20 cellular contexts compared by ENCODE assay signal in the genomic region with DNA sequence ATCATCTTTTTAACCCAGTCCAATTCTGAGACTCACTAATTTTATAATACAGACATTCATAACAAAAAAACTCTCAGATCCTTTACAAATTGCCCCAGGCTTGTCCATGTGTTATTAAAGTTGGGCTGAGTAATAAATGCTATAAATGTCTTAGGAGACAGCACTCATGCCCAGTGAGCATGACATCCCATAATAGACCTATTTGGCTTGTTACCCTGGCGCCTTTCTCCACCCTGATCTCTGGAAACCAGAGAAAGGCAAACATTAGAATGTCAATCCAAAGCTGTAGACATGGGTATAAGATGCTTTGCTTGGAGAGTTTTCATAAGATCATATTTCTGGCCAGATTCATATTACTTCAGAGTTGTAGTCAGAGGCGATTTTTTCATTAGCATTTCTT.
DNase-seq lines count a peak whose midpoint lies in the region; ATAC-seq and TF ChIP-seq lines count a peak whose summit lies in the region.
"Had no signal": no experiment of that assay in that cellular context is flagged by ENCODE, and none has a peak within 500 bp of the region (broad histone marks: within the 10 kb centered on the region; RNA-seq: fewer than 3 reads in every experiment).

No MANE protein-coding gene starts in this region.

- H4K5ac ChIP-seq in H9 (ENCODE audit: insufficient read length, low read depth, low read length), result no peak overlapping the region

- H3K27me3 ChIP-seq in right cardiac atrium (ENCODE audit: control insufficient read depth, insufficient read depth), result no peaks in the 10 kb centered on the region
- H3K27me3 ChIP-seq in H9 (ENCODE audit: insufficient read depth, low read length), result no peaks in the 10 kb centered on the region
- H3K27me3 ChIP-seq: neural progenitor cell, SJSA1, uterus had no signal

- no peaks in the 10 kb centered on the region for H4K20me1 ChIP-seq in H9 (ENCODE audit: control insufficient read depth, insufficient read depth, insufficient read length)

- H3K36me3 Mint-ChIP-seq in H9 (ENCODE audit: insufficient read depth in 1 of 3, low read depth in 3 of 3), result no peaks in the 10 kb centered on the region
- H3K36me3 Mint-ChIP-seq: neural progenitor cell had no signal

- H3K4me3 ChIP-seq in right cardiac atrium (ENCODE audit: low read length), result no peak overlapping the region
- H3K4me3 ChIP-seq: neural progenitor cell, SJSA1, spleen, uterus had no signal

- no peak overlapping the region for H3K56ac ChIP-seq in H9 (ENCODE audit: insufficient read length, low read depth, low read length)

- H3K4me3 Mint-ChIP-seq in H9, result no peak overlapping the region
- H3K4me3 Mint-ChIP-seq: CD4-positive, alpha-beta T cell; endodermal cell; neural progenitor cell had no signal

- no peaks in the 10 kb centered on the region for H3K23me2 ChIP-seq in H9 (ENCODE audit: insufficient read length, low read depth, low read length, poor library complexity, severe bottlenecking)

- H3K9me3 ChIP-seq in right cardiac atrium (ENCODE audit: control insufficient read depth, low read length), result no peaks in the 10 kb centered on the region
- no peaks in the 10 kb centered on the region for H3K9me3 ChIP-seq in H9 (ENCODE audit: control insufficient read depth, low read depth, low read length)
- H3K9me3 ChIP-seq: SJSA1, spleen, uterus had no signal

- intact Hi-C loops in right cardiac atrium (cut with DNase I) (no loop called here), cardiac septum (cut with DNase I) (loop anchor here (10.0 kb wide), 1 partner anchor 129 kb away; no protein-coding TSS in a partner anchor)

- TF ChIP-seq CTCF in H9 (conservative IDR thresholded peaks at IDR 0.05), result no peak

- H3K79me2 ChIP-seq in H9 (ENCODE audit: insufficient read depth, low read length), result no peaks in the 10 kb centered on the region

- H2BK120ac ChIP-seq in H9 (ENCODE audit: low read depth, low read length, poor library complexity, severe bottlenecking), result no peak overlapping the region

- H2AFZ ChIP-seq in H9 (ENCODE audit: low read length), result no peak overlapping the region
- H2AFZ ChIP-seq: neural progenitor cell had no signal

- no peaks in the 10 kb centered on the region for H3K4me1 Mint-ChIP-seq in H9
- H3K4me1 Mint-ChIP-seq: endodermal cell had no signal

- H3K27ac ChIP-seq in right cardiac atrium (ENCODE audit: low read length), result no peak overlapping the region
- H3K27ac ChIP-seq in H9 (ENCODE audit: insufficient read length, low read depth, low read length), result no peak overlapping the region
- H3K27ac ChIP-seq: neural progenitor cell, SJSA1, spleen, uterus, WERI-Rb-1 had no signal

- no peak overlapping the region for H4K8ac ChIP-seq in H9 (replicated peaks; ENCODE audit: insufficient read length, low read depth, low read length)

- no peak overlapping the region for H3T11ph ChIP-seq in H9 (ENCODE audit: low read length)

- no peaks in the 10 kb centered on the region for H3K27me3 Mint-ChIP-seq in H9 (ENCODE audit: low read depth)

- H3K27ac Mint-ChIP-seq in H9, result no peak overlapping the region
- H3K27ac Mint-ChIP-seq: CD4-positive, alpha-beta T cell; endodermal cell; neural progenitor cell had no signal

- H2AK5ac ChIP-seq in H9 (ENCODE audit: insufficient read length, low read length), result no peak overlapping the region

- H3K79me1 ChIP-seq in H9 (ENCODE audit: insufficient read depth, low read depth, low read length, poor library complexity, severe bottlenecking), result no peaks in the 10 kb centered on the region

- no peak overlapping the region for H3K9ac ChIP-seq in H9 (ENCODE audit: extremely low read depth, insufficient read length, low read length)
- H3K9ac ChIP-seq: neural progenitor cell had no signal

- peak; percentile 60 to 81 for ATAC-seq in right cardiac atrium
- no peak for ATAC-seq in HG02884 (IDR thresholded peaks at IDR 0.05; ENCODE audit: unreplicated experiment)
- ATAC-seq in HG02852 (IDR thresholded peaks at IDR 0.05; ENCODE audit: unreplicated experiment), result no peak
- ATAC-seq: left lobe of liver had no signal

- H3K4me1 ChIP-seq in right cardiac atrium (ENCODE audit: control insufficient read depth, insufficient read depth, low read length), result no peaks in the 10 kb centered on the region
- peaks cover 2% of the 10 kb centered on the region; the same call in 1 of the 2 replicates for H3K4me1 ChIP-seq in H9 (ENCODE audit: insufficient read depth, low read length)
- H3K4me1 ChIP-seq: neural progenitor cell, SJSA1, uterus had no signal

- no peaks in the 10 kb centered on the region for H3K9me3 Mint-ChIP-seq in H9
- H3K9me3 Mint-ChIP-seq: CD4-positive, alpha-beta T cell; endodermal cell had no signal

- DNase-seq in right cardiac atrium (peak in 1 of 3 donors; percentile 45), cardiac septum (ENCODE audit: low spot score) (no peak), amniotic stem cell (lab: John Stamatoyannopoulos, UW) (peak; percentile 46), foreskin melanocyte (peak; percentile 67), H9 (no peak), activated gamma-delta T cell treated with Interleukin-2 at 50 U/mL for 16 hours (no peak)
- DNase-seq: activated CD4-positive, alpha-beta T cell treated with anti-CD3 and anti-CD28 coated beads, Interleukin-2, amount 50 U/mL, for 4 hours; CD4-positive, alpha-beta T cell; DMS53; endodermal cell; NCI-H2171; NCI-H748 treated with DMSO at 0.1 percent for 48 hours; spleen; uterus; WERI-Rb-1 had no signal

- H3K14ac ChIP-seq in H9 (ENCODE audit: insufficient read depth, low read length), result no peak overlapping the region

- H3K23ac ChIP-seq in H9 (ENCODE audit: insufficient read length, low read depth, low read length), result no peak overlapping the region

- no peak overlapping the region for H2BK12ac ChIP-seq in H9 (ENCODE audit: insufficient read length, low read depth, low read length)

- H3K4ac ChIP-seq in H9 (ENCODE audit: low read depth, low read length), result no peak overlapping the region

- no peak overlapping the region for H3K4me2 ChIP-seq in H9 (ENCODE audit: insufficient read depth, insufficient read length, low read length)
- H3K4me2 ChIP-seq: neural progenitor cell had no signal

- WGBS in right cardiac atrium, result 65% methylated on average over 2 of the region's 2 CpGs
- no CpG with 5 or more reads among the region's 2 CpGs for WGBS in H9 (ENCODE audit: extremely low coverage, insufficient read length, low lambda C conversion rate)

- H2BK5ac ChIP-seq in H9 (ENCODE audit: insufficient read length, low read length), result no peak overlapping the region

- H2BK15ac ChIP-seq in H9 (ENCODE audit: low read depth, low read length), result no peak overlapping the region

- H2BK20ac ChIP-seq in H9 (ENCODE audit: low read depth, low read length, poor library complexity, severe bottlenecking), result no peak overlapping the region

- no peak overlapping the region for H4K91ac ChIP-seq in H9 (ENCODE audit: insufficient read length, low read depth, low read length)

- H3K18ac ChIP-seq in H9 (ENCODE audit: insufficient read length, low read depth, low read length), result no peak overlapping the region

Comparison
In these comparisons a context has a peak if more than half of its experiments do, and no peak if none do; other contexts are left out.
1. ATAC-seq: peak in right cardiac atrium (2 of 2); none in HG02884 (single experiment) and HG02852 (single experiment).
2. DNase-seq: peak in amniotic stem cell (single experiment) and foreskin melanocyte (single experiment); none in cardiac septum (single experiment), H9 (single experiment) and activated gamma-delta T cell treated with Interleukin-2 at 50 U/mL for 16 hours (single experiment).